In the genomic region with DNA sequence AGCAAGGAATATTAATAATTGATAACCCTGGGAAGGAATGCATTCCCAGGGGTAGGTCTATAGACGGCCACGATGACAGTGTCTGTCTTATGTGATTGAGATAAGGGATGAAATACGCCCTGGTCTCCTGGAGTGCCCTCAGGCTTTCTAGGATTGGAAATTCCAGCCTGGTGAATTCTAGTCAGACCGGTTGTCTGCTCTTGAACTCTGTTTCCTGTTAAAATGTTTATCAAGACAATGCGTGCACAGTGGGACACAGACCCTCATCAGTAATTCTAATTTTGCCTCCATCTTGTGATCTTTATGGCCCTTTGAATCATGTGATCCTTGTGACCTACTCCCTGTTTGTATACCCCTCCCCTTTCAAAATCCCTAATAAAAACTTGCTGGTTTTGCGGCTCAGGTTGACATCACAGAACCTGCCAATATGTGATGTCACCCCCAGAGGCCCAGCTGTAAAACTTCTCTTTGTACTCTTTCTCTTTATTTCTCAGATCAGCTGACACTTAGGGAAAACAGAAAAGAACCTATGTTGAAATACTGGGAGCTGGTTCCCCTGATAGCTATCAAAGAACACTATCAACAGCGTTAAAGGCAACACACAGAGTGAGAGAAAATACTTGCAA, we compare ENCODE assay signal across 20 cellular contexts.
DNase-seq lines count a peak whose midpoint lies in the region; ATAC-seq and TF ChIP-seq lines count a peak whose summit lies in the region.
"Had no signal": no experiment of that assay in that cellular context is flagged by ENCODE, and none has a peak within 500 bp of the region (broad histone marks: within the 10 kb centered on the region; RNA-seq: fewer than 3 reads in every experiment).

No MANE protein-coding gene starts in this region.

- no peak for ATAC-seq in PC-3
- ATAC-seq in HG03025 (IDR thresholded peaks at IDR 0.05; ENCODE audit: low FRiP score, unreplicated experiment): no peak
- ATAC-seq: upper lobe of right lung had no signal

- no peak overlapping the region for H3K27ac Mint-ChIP-seq in activated T-helper 1 cell treated with anti-CD3 and anti-CD28 coated beads, Interleukin-12 subunit alpha, Interleukin-12 subunit beta, Interleukin-2, Interleukin-4 antibody, amounts not matched to agents 30 ng/mL and 10 ng/mL and 1 ng/mL, durations not matched to agents 14 hours and 24 hours and 36 hours
- H3K27ac Mint-ChIP-seq: activated B cell treated with CpG ODN at 0.5 μM for 24 hours, B cell, endodermal cell had no signal

- intact Hi-C loops in PC-3 (cut with micrococcal nuclease): no loop called here
- intact Hi-C loops in prostate gland (cut with DNase I): no loop called here
- intact Hi-C loops in activated T-helper 1 cell treated with anti-CD3 and anti-CD28 coated beads, Interleukin-12 subunit alpha, Interleukin-12 subunit beta, Interleukin-2, Interleukin-4 antibody, amounts not matched to agents 30 ng/mL and 10 ng/mL and 1 ng/mL, durations not matched to agents 14 hours and 24 hours and 36 hours (cut with micrococcal nuclease): loop anchor here (10.0 kb wide), 2 partner anchors 180 to 580 kb away; partner anchors contain the start of gene PDE8A

- CTCF ChIA-PET in PC-3 (lab: Charles Lee): no interaction called here

- peak; percentile 6 for DNase-seq in NCI-H345 (lab: John Stamatoyannopoulos, UW)
- no peak for DNase-seq in NCI-H345 treated with DMSO at 0.1 percent for 48 hours (lab: John Stamatoyannopoulos, UW; ENCODE audit: unreplicated experiment)
- peak; percentile 26 for DNase-seq in PC-3
- peak; percentile 28 for DNase-seq in fibroblast of villous mesenchyme (ENCODE audit: low read depth)
- peak; percentile 61 for DNase-seq in prostate gland (ENCODE audit: low spot score)
- DNase-seq in central memory CD4-positive, alpha-beta T cell: no peak
- no peak for DNase-seq in activated T-helper 1 cell treated with anti-CD3 and anti-CD28 coated beads, Interleukin-12 subunit alpha, Interleukin-12 subunit beta, Interleukin-2, Interleukin-4 antibody, amounts not matched to agents 30 ng/mL and 10 ng/mL and 1 ng/mL, durations not matched to agents 14 hours and 24 hours and 36 hours (ENCODE audit: low spot score)
- DNase-seq: activated B cell treated with CpG ODN at 0.5 μM for 24 hours; activated CD4-positive, alpha-beta T cell treated with anti-CD3 and anti-CD28 coated beads, Interleukin-2, amount 50 U/mL, for 48 hours; activated gamma-delta T cell; COR-L47; endodermal cell; H7; left ventricle myocardium inferior; MM.1S; sigmoid colon; upper lobe of right lung had no signal

- no peak for TF ChIP-seq CTCF in PC-3 (conservative IDR thresholded peaks at IDR 0.05; ENCODE audit: low read depth, low read length)
- TF ChIP-seq CTCF in fibroblast of villous mesenchyme (IDR thresholded peaks at IDR 0.05; ENCODE audit: insufficient read depth, low read depth, low read length): no peak
- no peak for TF ChIP-seq CTCF in prostate gland (IDR thresholded peaks at IDR 0.05)

- H3K4me1 ChIP-seq in PC-3 (ENCODE audit: insufficient read depth, low read length) (no peaks in the 10 kb centered on the region), prostate gland (replicated peaks) (no peaks in the 10 kb centered on the region)

- no peak for TF ChIP-seq POLR2A in prostate gland (IDR thresholded peaks at IDR 0.05)

- H3K4me3 Mint-ChIP-seq in activated T-helper 1 cell treated with anti-CD3 and anti-CD28 coated beads, Interleukin-12 subunit alpha, Interleukin-12 subunit beta, Interleukin-2, Interleukin-4 antibody, amounts not matched to agents 30 ng/mL and 10 ng/mL and 1 ng/mL, durations not matched to agents 14 hours and 24 hours and 36 hours: no peak overlapping the region
- H3K4me3 Mint-ChIP-seq: activated B cell treated with CpG ODN at 0.5 μM for 24 hours, B cell, brain, endodermal cell had no signal

- no peaks in the 10 kb centered on the region for H3K79me2 ChIP-seq in PC-3 (ENCODE audit: low read length)

- H3K27me3 Mint-ChIP-seq in activated T-helper 1 cell treated with anti-CD3 and anti-CD28 coated beads, Interleukin-12 subunit alpha, Interleukin-12 subunit beta, Interleukin-2, Interleukin-4 antibody, amounts not matched to agents 30 ng/mL and 10 ng/mL and 1 ng/mL, durations not matched to agents 14 hours and 24 hours and 36 hours (ENCODE audit: insufficient read depth): peaks cover 32% of the 10 kb centered on the region

- no peak overlapping the region for H3K27ac ChIP-seq in PC-3 (ENCODE audit: low read length)
- peak overlapping the region; percentile 42 to 75 for H3K27ac ChIP-seq in prostate gland
- H3K27ac ChIP-seq: left ventricle myocardium inferior, sigmoid colon, upper lobe of right lung had no signal

- no TSS peak for BruUV-seq in PC-3 (replicated peaks; lab: Mats Ljungman, UMichigan)

- no peak overlapping the region for H3K4me2 ChIP-seq in PC-3 (ENCODE audit: low read length)

- H2AFZ ChIP-seq in PC-3 (ENCODE audit: low read length): no peak overlapping the region

- no peaks in the 10 kb centered on the region for H3K36me3 Mint-ChIP-seq in activated T-helper 1 cell treated with anti-CD3 and anti-CD28 coated beads, Interleukin-12 subunit alpha, Interleukin-12 subunit beta, Interleukin-2, Interleukin-4 antibody, amounts not matched to agents 30 ng/mL and 10 ng/mL and 1 ng/mL, durations not matched to agents 14 hours and 24 hours and 36 hours (ENCODE audit: low read depth)

- H3F3A ChIP-seq in PC-3 (ENCODE audit: low read length, unreplicated experiment): no peaks in the 10 kb centered on the region

- no peak overlapping the region for H3K9ac ChIP-seq in PC-3 (ENCODE audit: low read length)

- peaks cover 6% of the 10 kb centered on the region for H3K9me3 Mint-ChIP-seq in activated T-helper 1 cell treated with anti-CD3 and anti-CD28 coated beads, Interleukin-12 subunit alpha, Interleukin-12 subunit beta, Interleukin-2, Interleukin-4 antibody, amounts not matched to agents 30 ng/mL and 10 ng/mL and 1 ng/mL, durations not matched to agents 14 hours and 24 hours and 36 hours

- POLR2A ChIA-PET in PC-3 (lab: Charles Lee; ENCODE audit: unreplicated experiment): no interaction called here

- 42% methylated on average over 7 of the region's 7 CpGs for WGBS in prostate gland

- 0 out of 2 replicates have a peak, but pooled peaks cover 5% of the 10 kb centered on the region for H3K9me3 ChIP-seq in PC-3 (ENCODE audit: low read length)
- H3K9me3 ChIP-seq in prostate gland: no peaks in the 10 kb centered on the region
- H3K9me3 ChIP-seq: upper lobe of right lung had no signal

- H3K4me1 Mint-ChIP-seq in activated T-helper 1 cell treated with anti-CD3 and anti-CD28 coated beads, Interleukin-12 subunit alpha, Interleukin-12 subunit beta, Interleukin-2, Interleukin-4 antibody, amounts not matched to agents 30 ng/mL and 10 ng/mL and 1 ng/mL, durations not matched to agents 14 hours and 24 hours and 36 hours (ENCODE audit: low read depth): peaks cover 4% of the 10 kb centered on the region
- H3K4me1 Mint-ChIP-seq: activated B cell treated with CpG ODN at 0.5 μM for 24 hours, endodermal cell had no signal

- H3K9me2 ChIP-seq in PC-3 (replicated peaks; ENCODE audit: low read length): no peaks in the 10 kb centered on the region

- no peaks in the 10 kb centered on the region for H4K20me1 ChIP-seq in PC-3 (ENCODE audit: low read length)

- H3K27me3 ChIP-seq in PC-3 (ENCODE audit: low read length) (no peaks in the 10 kb centered on the region), prostate gland (replicated peaks; ENCODE audit: insufficient read depth) (no peaks in the 10 kb centered on the region)
- H3K27me3 ChIP-seq: upper lobe of right lung had no signal

- H3K36me3 ChIP-seq in PC-3 (ENCODE audit: low read depth, low read length) (no peaks in the 10 kb centered on the region), prostate gland (no peaks in the 10 kb centered on the region)
- H3K36me3 ChIP-seq: left ventricle myocardium inferior, sigmoid colon, upper lobe of right lung had no signal

- H3K4me3 ChIP-seq in PC-3 (ENCODE audit: low read length): no peak overlapping the region
- H3K4me3 ChIP-seq in fibroblast of villous mesenchyme (ENCODE audit: low read depth, low read length): no peak overlapping the region
- no peak overlapping the region for H3K4me3 ChIP-seq in prostate gland
- H3K4me3 ChIP-seq: left ventricle myocardium inferior, sigmoid colon, upper lobe of right lung had no signal

Comparison
In these comparisons a context has a peak if more than half of its experiments do, and no peak if none do; other contexts are left out.
1. DNase-seq: peak in NCI-H345 (single experiment), PC-3 (single experiment), fibroblast of villous mesenchyme (single experiment) and prostate gland (single experiment); none in NCI-H345 treated with DMSO at 0.1 percent for 48 hours (single experiment), central memory CD4-positive, alpha-beta T cell (single experiment) and activated T-helper 1 cell treated with anti-CD3 and anti-CD28 coated beads, Interleukin-12 subunit alpha, Interleukin-12 subunit beta, Interleukin-2, Interleukin-4 antibody, amounts not matched to agents 30 ng/mL and 10 ng/mL and 1 ng/mL, durations not matched to agents 14 hours and 24 hours and 36 hours (single experiment).